8 cellular contexts compared by ENCODE assay signal in the genomic region with DNA sequence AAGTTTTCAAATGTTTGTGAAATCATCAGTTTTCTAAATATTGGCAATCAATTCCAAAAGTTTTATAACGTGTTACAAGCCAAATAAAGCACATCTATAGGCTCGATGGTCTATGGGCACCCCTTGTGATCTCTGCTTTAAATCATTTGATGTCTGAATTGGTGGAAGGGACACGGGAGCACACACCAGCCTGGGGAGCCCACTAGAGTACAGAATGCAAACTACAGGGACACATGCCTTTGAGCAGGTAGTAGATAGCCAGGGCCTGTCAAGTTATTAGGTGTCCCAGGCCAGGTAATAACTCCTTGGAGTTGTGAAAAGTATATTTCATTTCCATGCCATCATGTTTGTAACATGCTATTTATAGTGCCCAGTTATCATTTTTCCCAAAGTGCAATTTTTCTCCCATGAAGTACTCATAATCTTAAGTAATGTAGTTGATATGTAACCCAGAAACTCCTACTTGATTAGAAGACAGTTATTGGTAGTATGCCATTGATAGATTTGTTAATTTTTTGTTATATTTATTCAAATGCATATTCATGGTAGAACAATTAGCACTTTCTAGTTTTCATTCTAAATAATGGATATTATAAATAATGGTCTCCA.
A peak's percentile ranks its signal among the peaks of the same experiment; 100 is the strongest.
DNase-seq lines count a peak whose midpoint lies in the region; ATAC-seq, FAIRE-seq and TF ChIP-seq lines count a peak whose summit lies in the region.

No MANE protein-coding gene starts in this region.

- peaks cover 41% of the 10 kb centered on the region for H3K36me3 Mint-ChIP-seq in endodermal cell (ENCODE audit: low read depth)

- FAIRE-seq in RCC 7860 (lab: Jason Lieb, UNC) = no peak

- intact Hi-C loops in psoas muscle (cut with DNase I) = loop anchor here in 1 of 2 donors (10.0 kb wide), 1 partner anchor 318 kb away; no protein-coding TSS in a partner anchor

- H3K27me3 Mint-ChIP-seq in endodermal cell (ENCODE audit: insufficient read depth) = no peaks in the 10 kb centered on the region

- H3K4me3 ChIP-seq in endodermal cell (ENCODE audit: low read length) (no peak overlapping the region), psoas muscle (no peak overlapping the region)

- H3K27ac Mint-ChIP-seq in endodermal cell = no peak overlapping the region

- H3K9me3 Mint-ChIP-seq in endodermal cell = no peaks in the 10 kb centered on the region

- 68 to 75% methylated on average over 3 of the region's 3 CpGs for WGBS in endodermal cell (ENCODE audit: insufficient coverage in 1 of 2, insufficient read length in 1 of 2), 2 experiments
- WGBS in psoas muscle, 3 donors = 55 to 80% (median 65%) methylated on average over 3 of the region's 3 CpGs

- H3K4me3 Mint-ChIP-seq in endodermal cell = no peak overlapping the region

- peak; percentile 83 for DNase-seq in DMS53 (lab: John Stamatoyannopoulos, UW)
- peak; percentile 18 for DNase-seq in NCI-H748 treated with DMSO at 0.1 percent for 48 hours (lab: John Stamatoyannopoulos, UW)
- DNase-seq in endodermal cell = peak; percentile 85
- DNase-seq in psoas muscle = no peak
- no peak for DNase-seq in RCC 7860 (ENCODE audit: low spot score)
- DNase-seq in ecto neural progenitor cell (ENCODE audit: low spot score) = no peak

- peaks cover 10% of the 10 kb centered on the region for H3K4me1 Mint-ChIP-seq in endodermal cell

- no peaks in the 10 kb centered on the region for H3K36me3 ChIP-seq in endodermal cell (ENCODE audit: control insufficient read depth, insufficient read depth, low read length)
- H3K36me3 ChIP-seq in psoas muscle (ENCODE audit: insufficient read depth in 1 of 2, low read depth in 1 of 2) = no peaks in the 10 kb centered on the region

- no peaks in the 10 kb centered on the region for H3K4me1 ChIP-seq in endodermal cell (ENCODE audit: control insufficient read depth, insufficient read depth, low read length)
- no peaks in the 10 kb centered on the region for H3K4me1 ChIP-seq in psoas muscle

- H3K9me3 ChIP-seq in endodermal cell (ENCODE audit: control insufficient read depth, low read length) (no peaks in the 10 kb centered on the region), psoas muscle (no peaks in the 10 kb centered on the region)

- H3K27me3 ChIP-seq in endodermal cell (ENCODE audit: control insufficient read depth, insufficient read depth, low read length, poor library complexity, severe bottlenecking) (no peaks in the 10 kb centered on the region), psoas muscle (ENCODE audit: insufficient read depth in 3 of 3, low read length in 2 of 3) (no peaks in the 10 kb centered on the region)

- ATAC-seq in GM18909 (IDR thresholded peaks at IDR 0.05; ENCODE audit: poor library complexity, unreplicated experiment) (peak; percentile 96), HG03039 (IDR thresholded peaks at IDR 0.05; ENCODE audit: unreplicated experiment) (peak; percentile 86), psoas muscle (peak in 1 of 4 donors; percentile 59)

- H3K9ac ChIP-seq in endodermal cell (ENCODE audit: extremely low read depth, low read length, poor library complexity, severe bottlenecking) = no peak overlapping the region

- H3K27ac ChIP-seq in endodermal cell (ENCODE audit: low read depth, low read length) (no peak overlapping the region), psoas muscle (no peak overlapping the region)

- peak; percentile 99 for TF ChIP-seq CTCF in endodermal cell (conservative IDR thresholded peaks at IDR 0.05)
- peak; percentile 16 for TF ChIP-seq CTCF in psoas muscle (IDR thresholded peaks at IDR 0.05)

Comparison
In these comparisons a context has a peak if more than half of its experiments do, and no peak if none do; other contexts are left out.
1. DNase-seq: peak in DMS53 (single experiment), NCI-H748 treated with DMSO at 0.1 percent for 48 hours (single experiment) and endodermal cell (single experiment); none in psoas muscle (0 of 2), RCC 7860 (single experiment) and ecto neural progenitor cell (single experiment).